18 cellular contexts compared by ENCODE assay signal in genomic region chrX:143757375-143757774, GRCh38. TPM values are rescaled to one million over a fixed set of nuclear protein-coding genes. Genes with fewer than 3 reads are reported as not detected.
DNase-seq lines count a peak whose midpoint lies in the region; ATAC-seq and TF ChIP-seq lines count a peak whose summit lies in the region.
"Had no signal": no experiment of that assay in that cellular context is flagged by ENCODE, and none has a peak within 500 bp of the region (broad histone marks: within the 10 kb centered on the region; RNA-seq: fewer than 3 reads in every experiment).

No MANE protein-coding gene starts in this region.

- WGBS in H9 (ENCODE audit: extremely low coverage, insufficient read length, low lambda C conversion rate), result no CpG with 5 or more reads among the region's 37 CpGs
- whole genome bisulfite sequencing in neuronal stem cell (ENCODE audit: extremely low coverage in 2 of 2, insufficient read length in 2 of 2, insufficient replicate concordance in 1 of 2), 2 donors, result no CpG with 5 or more reads among the region's 37 CpGs

- H4K91ac ChIP-seq in H9 (ENCODE audit: insufficient read length, low read depth, low read length) (no peak overlapping the region), neuronal stem cell (ENCODE audit: low read depth, low read length, poor library complexity) (no peak overlapping the region)

- peaks cover 24% of the 10 kb centered on the region for H3K27me3 Mint-ChIP-seq in H9 (ENCODE audit: low read depth)
- H3K27me3 Mint-ChIP-seq in activated CD8-positive, alpha-beta T cell treated with anti-CD3 and anti-CD28 coated beads, Interleukin-2, amount 10 ng/mL, durations not matched to agents 7 days and 5 days (ENCODE audit: low read depth), result no peaks in the 10 kb centered on the region
- H3K27me3 Mint-ChIP-seq: CD8-positive, alpha-beta memory T cell had no signal

- H3K18ac ChIP-seq in H9 (ENCODE audit: insufficient read length, low read depth, low read length) (no peak overlapping the region), neuronal stem cell (ENCODE audit: low read length) (no peak overlapping the region)

- H3K36me3 Mint-ChIP-seq in H9 (ENCODE audit: insufficient read depth in 1 of 3, low read depth in 3 of 3), result peaks cover 0 to 2% (median 0%) of the 10 kb centered on the region in 3 experiments; a peak in 1 of 7 replicates
- no peaks in the 10 kb centered on the region for H3K36me3 Mint-ChIP-seq in activated CD8-positive, alpha-beta T cell treated with anti-CD3 and anti-CD28 coated beads, Interleukin-2, amount 10 ng/mL, durations not matched to agents 7 days and 5 days (ENCODE audit: low read depth)
- H3K36me3 Mint-ChIP-seq: CD8-positive, alpha-beta memory T cell had no signal

- DNase-seq in H9, result peak; percentile 71
- peak; percentile 65 to 74 for DNase-seq in NCI-H1930 (lab: John Stamatoyannopoulos, UW)
- no peak for DNase-seq in neuronal stem cell (ENCODE audit: low spot score)
- no peak for DNase-seq in stimulated activated CD4-positive, alpha-beta T cell treated with anti-CD3 and anti-CD28 coated beads, Interleukin-4, amount 100 ng/mL, for 1 hour
- no peak for DNase-seq in GM10248 (ENCODE audit: extremely low spot score)
- no peak for DNase-seq in activated CD8-positive, alpha-beta T cell treated with anti-CD3 and anti-CD28 coated beads, Interleukin-2, amount 10 ng/mL, durations not matched to agents 7 days and 5 days
- DNase-seq: CD8-positive, alpha-beta memory T cell; KBM-7; NCI-H1092; NCI-H1694 treated with DMSO at 0.1 percent for 48 hours; NCI-H2171; SJCRH30 had no signal

- H3K9me3 ChIP-seq in H9 (ENCODE audit: control insufficient read depth, low read depth, low read length) (peaks cover 22% of the 10 kb centered on the region), iPS-15b (ENCODE audit: control insufficient read depth, insufficient read depth, low read length) (no peaks in the 10 kb centered on the region), neuronal stem cell (replicated peaks in 1 of 2; ENCODE audit: control insufficient read depth in 2 of 2, insufficient read depth in 1 of 2, low read depth in 1 of 2, low read length in 2 of 2) (no peaks in the 10 kb centered on the region)
- H3K9me3 ChIP-seq: SJCRH30 had no signal

- H3T11ph ChIP-seq in H9 (ENCODE audit: low read length), result no peak overlapping the region

- H4K20me1 ChIP-seq in H9 (ENCODE audit: control insufficient read depth, insufficient read depth, insufficient read length), result no peaks in the 10 kb centered on the region

- H2BK20ac ChIP-seq in H9 (ENCODE audit: low read depth, low read length, poor library complexity, severe bottlenecking), result no peak overlapping the region

- no peaks in the 10 kb centered on the region for H3K79me2 ChIP-seq in H9 (ENCODE audit: insufficient read depth, low read length)

- H2BK15ac ChIP-seq in H9 (ENCODE audit: low read depth, low read length) (no peak overlapping the region), neuronal stem cell (ENCODE audit: low read length) (no peak overlapping the region)

- no peak overlapping the region for H2AK5ac ChIP-seq in H9 (ENCODE audit: insufficient read length, low read length)
- H2AK5ac ChIP-seq in neuronal stem cell (ENCODE audit: low read depth, low read length), result no peak overlapping the region

- H3K14ac ChIP-seq in H9 (ENCODE audit: insufficient read depth, low read length), result no peak overlapping the region
- H3K14ac ChIP-seq in neuronal stem cell (ENCODE audit: low read length), result no peak overlapping the region

- H3K56ac ChIP-seq in H9 (ENCODE audit: insufficient read length, low read depth, low read length), result no peak overlapping the region

- no peak overlapping the region for H3K27ac ChIP-seq in H9 (ENCODE audit: insufficient read length, low read depth, low read length)
- no peak overlapping the region for H3K27ac ChIP-seq in neuronal stem cell (replicated peaks; ENCODE audit: low read length)
- H3K27ac ChIP-seq: RWPE1, SJCRH30 had no signal

- no peak overlapping the region for H2AFZ ChIP-seq in H9 (ENCODE audit: low read length)
- H2AFZ ChIP-seq in neuronal stem cell (ENCODE audit: low read length), result peak overlapping the region; percentile 91

- H3K4ac ChIP-seq in H9 (ENCODE audit: low read depth, low read length) (no peak overlapping the region), neuronal stem cell (ENCODE audit: low read length) (no peak overlapping the region)

- H2BK12ac ChIP-seq in H9 (ENCODE audit: insufficient read length, low read depth, low read length) (no peak overlapping the region), neuronal stem cell (ENCODE audit: low read length) (no peak overlapping the region)

- POLR2A ChIA-PET in GM10248 (lab: Yijun Ruan, JAX), result no interaction called here
- POLR2A ChIA-PET in activated CD8-positive, alpha-beta T cell treated with anti-CD3 and anti-CD28 coated beads, Interleukin-2, amount 10 ng/mL, durations not matched to agents 7 days and 5 days (lab: Charles Lee), result no interaction called here

- no peak overlapping the region for H4K5ac ChIP-seq in H9 (ENCODE audit: insufficient read length, low read depth, low read length)

- no peak for ATAC-seq in GM21381 (IDR thresholded peaks at IDR 0.05; ENCODE audit: unreplicated experiment)
- no peak for ATAC-seq in activated CD8-positive, alpha-beta T cell treated with anti-CD3 and anti-CD28 coated beads, Interleukin-2, amount 10 ng/mL, durations not matched to agents 7 days and 5 days

- no peaks in the 10 kb centered on the region for H3K27me3 ChIP-seq in H9 (ENCODE audit: insufficient read depth, low read length)
- H3K27me3 ChIP-seq in iPS-15b (ENCODE audit: control insufficient read depth, insufficient read depth, low read length), result peaks cover 24% of the 10 kb centered on the region
- H3K27me3 ChIP-seq in neuronal stem cell (ENCODE audit: control insufficient read depth in 3 of 3, insufficient read depth in 3 of 3, low read depth in 1 of 3, low read length in 3 of 3), result no peaks in the 10 kb centered on the region
- H3K27me3 ChIP-seq: SJCRH30 had no signal

- H2BK120ac ChIP-seq in H9 (ENCODE audit: low read depth, low read length, poor library complexity, severe bottlenecking), result no peak overlapping the region
- H2BK120ac ChIP-seq in neuronal stem cell (ENCODE audit: low read depth, low read length), result no peak overlapping the region

- H3K9me3 Mint-ChIP-seq in H9, result peaks cover 55 to 61% of the 10 kb centered on the region in 2 experiments
- H3K9me3 Mint-ChIP-seq in activated CD8-positive, alpha-beta T cell treated with anti-CD3 and anti-CD28 coated beads, Interleukin-2, amount 10 ng/mL, durations not matched to agents 7 days and 5 days (ENCODE audit: insufficient read depth), result peaks cover 6% of the 10 kb centered on the region

- H3K4me3 Mint-ChIP-seq in H9, result no peak overlapping the region
- no peak overlapping the region for H3K4me3 Mint-ChIP-seq in activated CD8-positive, alpha-beta T cell treated with anti-CD3 and anti-CD28 coated beads, Interleukin-2, amount 10 ng/mL, durations not matched to agents 7 days and 5 days
- H3K4me3 Mint-ChIP-seq: CD8-positive, alpha-beta memory T cell had no signal

- H3K27ac Mint-ChIP-seq in H9, result no peak overlapping the region
- H3K27ac Mint-ChIP-seq in activated CD8-positive, alpha-beta T cell treated with anti-CD3 and anti-CD28 coated beads, Interleukin-2, amount 10 ng/mL, durations not matched to agents 7 days and 5 days, result no peak overlapping the region
- H3K27ac Mint-ChIP-seq: CD8-positive, alpha-beta memory T cell had no signal

- no peaks in the 10 kb centered on the region for H3K4me1 Mint-ChIP-seq in H9
- no peaks in the 10 kb centered on the region for H3K4me1 Mint-ChIP-seq in activated CD8-positive, alpha-beta T cell treated with anti-CD3 and anti-CD28 coated beads, Interleukin-2, amount 10 ng/mL, durations not matched to agents 7 days and 5 days (ENCODE audit: low read depth)
- H3K4me1 Mint-ChIP-seq: CD8-positive, alpha-beta memory T cell had no signal

- no peaks in the 10 kb centered on the region for H3K23me2 ChIP-seq in H9 (ENCODE audit: insufficient read length, low read depth, low read length, poor library complexity, severe bottlenecking)

- H3K4me1 ChIP-seq in H9 (ENCODE audit: insufficient read depth, low read length) (no peaks in the 10 kb centered on the region), iPS-15b (ENCODE audit: control insufficient read depth, insufficient read depth, low read length) (no peaks in the 10 kb centered on the region), neuronal stem cell (ENCODE audit: control insufficient read depth in 2 of 2, insufficient read depth in 1 of 2, low read depth in 1 of 2, low read length in 2 of 2) (peaks cover 0 to 2% of the 10 kb centered on the region in 2 donors)

- H2BK5ac ChIP-seq in H9 (ENCODE audit: insufficient read length, low read length), result no peak overlapping the region
- no peak overlapping the region for H2BK5ac ChIP-seq in neuronal stem cell (ENCODE audit: low read length)

- H3K79me1 ChIP-seq in H9 (ENCODE audit: insufficient read depth, low read depth, low read length, poor library complexity, severe bottlenecking), result no peaks in the 10 kb centered on the region
- no peaks in the 10 kb centered on the region for H3K79me1 ChIP-seq in neuronal stem cell (ENCODE audit: low read depth, low read length)

- H4K8ac ChIP-seq in H9 (replicated peaks; ENCODE audit: insufficient read length, low read depth, low read length) (no peak overlapping the region), neuronal stem cell (ENCODE audit: low read depth, low read length) (no peak overlapping the region)

- no peak overlapping the region for H3K23ac ChIP-seq in H9 (ENCODE audit: insufficient read length, low read depth, low read length)
- no peak overlapping the region for H3K23ac ChIP-seq in neuronal stem cell (ENCODE audit: low read depth, low read length, poor library complexity)

- TF ChIP-seq CTCF in H9 (conservative IDR thresholded peaks at IDR 0.05), result peak; percentile 46; the same call in 2 of the 3 replicates
- TF ChIP-seq CTCF in GM10248 (IDR thresholded peaks at IDR 0.05; ENCODE audit: control extremely low read depth, extremely low read depth, low read depth, missing control alignments), result no peak

- H3K9ac ChIP-seq in H9 (ENCODE audit: extremely low read depth, insufficient read length, low read length) (no peak overlapping the region), iPS-15b (ENCODE audit: low read depth, low read length) (no peak overlapping the region), neuronal stem cell (ENCODE audit: low read depth, low read length, poor library complexity) (no peak overlapping the region)

- H3K36me3 ChIP-seq in iPS-15b (ENCODE audit: control insufficient read depth, insufficient read depth, low read length), result no peaks in the 10 kb centered on the region
- H3K36me3 ChIP-seq in neuronal stem cell (replicated peaks in 1 of 2; ENCODE audit: control insufficient read depth in 2 of 2, insufficient read depth in 2 of 2, low read length in 2 of 2), result no peaks in the 10 kb centered on the region
- H3K36me3 ChIP-seq: SJCRH30 had no signal

- CTCF ChIA-PET in GM10248 (lab: Yijun Ruan, JAX), result no interaction called here
- CTCF ChIA-PET in activated CD8-positive, alpha-beta T cell treated with anti-CD3 and anti-CD28 coated beads, Interleukin-2, amount 10 ng/mL, durations not matched to agents 7 days and 5 days (lab: Charles Lee), result no interaction called here

- H3K4me3 ChIP-seq in iPS-15b (ENCODE audit: low read depth, low read length) (peak overlapping the region; percentile 50), neuronal stem cell (ENCODE audit: low read length in 2 of 2) (peak overlapping the region in 1 of 2 donors; percentile 62)
- H3K4me3 ChIP-seq: SJCRH30 had no signal

- H3K4me2 ChIP-seq in H9 (ENCODE audit: insufficient read depth, insufficient read length, low read length) (no peak overlapping the region), neuronal stem cell (ENCODE audit: insufficient read depth, low read length, poor library complexity, severe bottlenecking) (no peak overlapping the region)

RNA-seq across cellular contexts. Expression of gene SPANXN2, which starts 36.8 kb away (rescaled TPM):
- not detected in 2 replicates for total RNA-seq in H9 (2021)
- not detected for polyA plus RNA-seq in neuronal stem cell (2013, experiment 1 of 2)
- polyA plus RNA-seq in neuronal stem cell (2013, experiment 2 of 2), result not detected
- total RNA-seq in activated CD8-positive, alpha-beta T cell treated with anti-CD3 and anti-CD28 coated beads, Interleukin-2, amount 10 ng/mL, durations not matched to agents 7 days and 5 days, result not detected
- total RNA-seq: CD8-positive, alpha-beta memory T cell; NCI-H460; SJCRH30 had no signal
- polyA plus RNA-seq: AG04450; BJ; CD8-positive, alpha-beta memory T cell had no signal

Comparison
In these comparisons a context has a peak if more than half of its experiments do, and no peak if none do; other contexts are left out.
1. DNase-seq: peak in H9 (single experiment) and NCI-H1930 (2 of 2); none in neuronal stem cell (single experiment), stimulated activated CD4-positive, alpha-beta T cell treated with anti-CD3 and anti-CD28 coated beads, Interleukin-4, amount 100 ng/mL, for 1 hour (single experiment), GM10248 (single experiment) and activated CD8-positive, alpha-beta T cell treated with anti-CD3 and anti-CD28 coated beads, Interleukin-2, amount 10 ng/mL, durations not matched to agents 7 days and 5 days (single experiment).